Comparison of ENCODE assay signal across 16 cellular contexts in the genomic region with DNA sequence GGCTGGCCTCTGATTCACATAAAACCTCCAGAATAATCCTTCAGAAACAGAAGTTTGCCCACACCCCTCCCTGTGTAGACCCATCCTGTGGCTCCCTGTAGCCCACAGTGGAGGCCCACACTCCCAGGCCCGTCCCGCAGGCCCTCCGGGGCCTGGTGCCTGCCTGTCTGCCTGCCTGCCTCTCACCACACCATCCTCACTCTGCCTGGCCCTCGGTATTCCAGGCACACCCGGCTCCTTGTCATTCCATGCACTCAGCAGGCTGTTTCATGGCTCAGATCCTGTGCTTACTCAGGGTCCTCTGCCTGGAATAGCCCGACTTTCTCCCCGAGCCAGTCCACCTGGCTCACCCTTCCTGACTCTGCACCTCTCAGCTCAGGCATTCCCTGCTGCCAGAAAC.
DNase-seq lines count a peak whose midpoint lies in the region; ATAC-seq and TF ChIP-seq lines count a peak whose summit lies in the region.
"Had no signal": no experiment of that assay in that cellular context is flagged by ENCODE, and none has a peak within 500 bp of the region (broad histone marks: within the 10 kb centered on the region; RNA-seq: fewer than 3 reads in every experiment).

No MANE protein-coding gene starts in this region.

- no peaks in the 10 kb centered on the region for H3K4me1 ChIP-seq in SJCRH30
- H3K4me1 ChIP-seq: tibial artery had no signal

- H3K27ac ChIP-seq in brain microvascular endothelial cell: no peak overlapping the region
- H3K27ac ChIP-seq in SJCRH30: no peak overlapping the region
- H3K27ac ChIP-seq: tibial artery had no signal

- no peaks in the 10 kb centered on the region for H3K36me3 Mint-ChIP-seq in dendritic cell treated with granulocyte-macrophage colony-stimulating factor and Interleukin-4, amounts not matched to agents 40 ng/mL and 50 ng/mL, for 4 days (ENCODE audit: low read depth)
- H3K36me3 Mint-ChIP-seq: natural killer cell treated with Interleukin-12 subunit alpha and Interleukin-12 subunit beta and Interleukin-15 and Interleukin-18, amount 100 ng/mL, for 72 hours had no signal

- no peak for DNase-seq in Right ventricle myocardium superior
- no peak for DNase-seq in cardiac septum (ENCODE audit: low spot score)
- peak; percentile 34 for DNase-seq in midbrain (lab: John Stamatoyannopoulos, UW)
- DNase-seq in GF-D8 (lab: John Stamatoyannopoulos, UW): no peak
- DNase-seq in brain microvascular endothelial cell: no peak
- no peak for DNase-seq in SJCRH30
- DNase-seq in stimulated activated naive CD4-positive, alpha-beta T cell (lab: John Stamatoyannopoulos, UW): no peak
- DNase-seq: activated CD4-positive, CD25-positive, alpha-beta regulatory T cell treated with anti-CD3 and anti-CD28 coated beads, Interleukin-2, amount 50 U/mL, for 72 hours; activated gamma-delta T cell treated with Interleukin-2 at 50 U/mL for 16 hours; NCI-H1092 treated with DMSO at 0.1 percent for 48 hours; retina; stimulated activated CD4-positive, alpha-beta T cell treated with anti-CD3 and anti-CD28 coated beads, Interleukin-2, amount 100 ng/mL, for 48 hours; tibial artery had no signal

- no peak overlapping the region for H3K4me3 ChIP-seq in brain microvascular endothelial cell (ENCODE audit: low read depth, low read length)
- H3K4me3 ChIP-seq in SJCRH30: no peak overlapping the region
- H3K4me3 ChIP-seq: tibial artery had no signal

- H3K9me3 ChIP-seq in SJCRH30 (replicated peaks): no peaks in the 10 kb centered on the region
- H3K9me3 ChIP-seq: tibial artery had no signal

- no peaks in the 10 kb centered on the region for H3K36me3 ChIP-seq in brain microvascular endothelial cell (replicated peaks)
- H3K36me3 ChIP-seq in SJCRH30: no peaks in the 10 kb centered on the region
- H3K36me3 ChIP-seq: tibial artery had no signal

- no peak overlapping the region for H3K4me3 Mint-ChIP-seq in dendritic cell treated with granulocyte-macrophage colony-stimulating factor and Interleukin-4, amounts not matched to agents 40 ng/mL and 50 ng/mL, for 4 days
- H3K4me3 Mint-ChIP-seq: natural killer cell treated with Interleukin-12 subunit alpha and Interleukin-12 subunit beta and Interleukin-15 and Interleukin-18, amount 100 ng/mL, for 72 hours had no signal

- intact Hi-C loops in Right ventricle myocardium superior (cut with DNase I): no loop called here
- intact Hi-C loops in cardiac septum (cut with DNase I): no loop called here
- intact Hi-C loops in dendritic cell treated with granulocyte-macrophage colony-stimulating factor and Interleukin-4, amounts not matched to agents 40 ng/mL and 50 ng/mL, for 4 days (cut with micrococcal nuclease): no loop called here

- ATAC-seq in Right ventricle myocardium superior (ENCODE audit: poor library complexity): peak; percentile 37
- ATAC-seq: HCT116; natural killer cell treated with Interleukin-12 subunit alpha and Interleukin-12 subunit beta and Interleukin-15 and Interleukin-18, amount 100 ng/mL, for 72 hours had no signal

- no peaks in the 10 kb centered on the region for H3K9me3 Mint-ChIP-seq in dendritic cell treated with granulocyte-macrophage colony-stimulating factor and Interleukin-4, amounts not matched to agents 40 ng/mL and 50 ng/mL, for 4 days
- H3K9me3 Mint-ChIP-seq: natural killer cell treated with Interleukin-12 subunit alpha and Interleukin-12 subunit beta and Interleukin-15 and Interleukin-18, amount 100 ng/mL, for 72 hours had no signal

- TF ChIP-seq CTCF in brain microvascular endothelial cell (IDR thresholded peaks at IDR 0.05; ENCODE audit: low read depth, low read length, missing control alignments): no peak

- peak overlapping the region; percentile 40 for H3K27ac Mint-ChIP-seq in dendritic cell treated with granulocyte-macrophage colony-stimulating factor and Interleukin-4, amounts not matched to agents 40 ng/mL and 50 ng/mL, for 4 days
- H3K27ac Mint-ChIP-seq: natural killer cell treated with Interleukin-12 subunit alpha and Interleukin-12 subunit beta and Interleukin-15 and Interleukin-18, amount 100 ng/mL, for 72 hours had no signal

- in situ Hi-C loops in brain microvascular endothelial cell (cut with HindIII; ENCODE audit: low pct_ligation_motif_present, low sequenced_read_pairs): no loop called here

- H3K27me3 ChIP-seq in brain microvascular endothelial cell (replicated peaks) (peaks cover 4% of the 10 kb centered on the region), SJCRH30 (no peaks in the 10 kb centered on the region)
- H3K27me3 ChIP-seq: tibial artery had no signal

- peaks cover 4% of the 10 kb centered on the region for H3K27me3 Mint-ChIP-seq in dendritic cell treated with granulocyte-macrophage colony-stimulating factor and Interleukin-4, amounts not matched to agents 40 ng/mL and 50 ng/mL, for 4 days

- peaks cover 52% of the 10 kb centered on the region for H3K4me1 Mint-ChIP-seq in dendritic cell treated with granulocyte-macrophage colony-stimulating factor and Interleukin-4, amounts not matched to agents 40 ng/mL and 50 ng/mL, for 4 days (ENCODE audit: low read depth)
